Comparison of ENCODE assay signal across 7 cellular contexts in genomic region chr9:134243778-134244467, GRCh38.
DNase-seq lines count a peak whose midpoint lies in the region; ATAC-seq and TF ChIP-seq lines count a peak whose summit lies in the region.

No MANE protein-coding gene starts in this region.

- no peak overlapping the region for H3K4me2 ChIP-seq in GM23248 (ENCODE audit: unreplicated experiment)

- no peak overlapping the region for H3K27ac ChIP-seq in GM23248
- H3K27ac ChIP-seq in heart left ventricle: no peak overlapping the region
- no peak overlapping the region for H3K27ac ChIP-seq in WERI-Rb-1

- H4K20me1 ChIP-seq in GM23248 (ENCODE audit: insufficient read depth): no peaks in the 10 kb centered on the region

- no peaks in the 10 kb centered on the region for H3K79me2 ChIP-seq in GM23248 (ENCODE audit: insufficient read depth)

- intact Hi-C loops in heart left ventricle (cut with DNase I): no loop called here

- no peaks in the 10 kb centered on the region for H3F3A ChIP-seq in GM23248 (ENCODE audit: insufficient read depth)

- no peaks in the 10 kb centered on the region for H3K36me3 ChIP-seq in GM23248 (ENCODE audit: low read depth)
- H3K36me3 ChIP-seq in heart left ventricle: no peaks in the 10 kb centered on the region
- H3K36me3 ChIP-seq in WERI-Rb-1: no peaks in the 10 kb centered on the region

- ATAC-seq in heart left ventricle: peak; percentile 14 to 74 (median 54)

- in situ Hi-C loops in GM23248 (cut with MboI): no loop called here

- H3K9me2 ChIP-seq in GM23248 (ENCODE audit: insufficient read depth): no peaks in the 10 kb centered on the region

- H2AFZ ChIP-seq in GM23248: no peak overlapping the region

- TF ChIP-seq CTCF in heart left ventricle (IDR thresholded peaks at IDR 0.05) (no peak), WERI-Rb-1 (IDR thresholded peaks at IDR 0.05; ENCODE audit: low read depth, low read length) (no peak)

- H3K9me3 ChIP-seq in GM23248 (ENCODE audit: low read depth) (peaks cover 3% of the 10 kb centered on the region), heart left ventricle (peaks cover 0 to 21% (median 11%) of the 10 kb centered on the region in 12 donors), WERI-Rb-1 (ENCODE audit: severe bottlenecking) (no peaks in the 10 kb centered on the region)

- H3K4me1 ChIP-seq in GM23248 (ENCODE audit: insufficient read depth) (no peaks in the 10 kb centered on the region), heart left ventricle (peaks cover 0 to 10% (median 0%) of the 10 kb centered on the region in 12 donors)

- peaks cover 20% of the 10 kb centered on the region for H3K27me3 ChIP-seq in GM23248 (replicated peaks; ENCODE audit: insufficient read depth)
- H3K27me3 ChIP-seq in heart left ventricle: peaks cover 0 to 40% (median 8%) of the 10 kb centered on the region in 9 donors
- H3K27me3 ChIP-seq in WERI-Rb-1 (ENCODE audit: insufficient read depth, low read depth, severe bottlenecking): no peaks in the 10 kb centered on the region

- 8 to 12% methylated on average over 14 of the region's 14 CpGs for WGBS in GM23248 (ENCODE audit: low coverage in 1 of 2, low lambda C conversion rate in 2 of 2, missing lambda C conversion rate in 2 of 2), 2 experiments
- 57 to 63% (median 61%) methylated on average over 14 of the region's 14 CpGs for WGBS in heart left ventricle, 4 donors

- no peak overlapping the region for H3K4me3 ChIP-seq in GM23248
- no peak overlapping the region for H3K4me3 ChIP-seq in heart left ventricle
- H3K4me3 ChIP-seq in WERI-Rb-1 (ENCODE audit: low read depth, low read length): no peak overlapping the region

- DNase-seq in GM23248 (peak; percentile 55), UCSD-AML1 (lab: John Stamatoyannopoulos, UW; ENCODE audit: unreplicated experiment) (peak; percentile 31), heart left ventricle (peak in 2 of 5 donors; percentile 47 to 58), WERI-Rb-1 (no peak), NCI-H748 (lab: John Stamatoyannopoulos, UW; ENCODE audit: unreplicated experiment) (no peak), NCI-H446 treated with DMSO at 0.1 percent for 48 hours (lab: John Stamatoyannopoulos, UW) (no peak)
- DNase-seq in stimulated activated CD8-positive, alpha-beta memory T cell treated with anti-CD3 and anti-CD28 coated beads, Interleukin-7, amount 100 ng/mL, for 4 hours (ENCODE audit: low read depth in 2 of 2): peak; percentile 3 to 16

- H3K9ac ChIP-seq in GM23248: no peak overlapping the region

- TF ChIP-seq POLR2A in heart left ventricle (IDR thresholded peaks at IDR 0.05): no peak

Comparison
In these comparisons a context has a peak if more than half of its experiments do, and no peak if none do; other contexts are left out.
1. DNase-seq: peak in GM23248 (single experiment), UCSD-AML1 (single experiment) and stimulated activated CD8-positive, alpha-beta memory T cell treated with anti-CD3 and anti-CD28 coated beads, Interleukin-7, amount 100 ng/mL, for 4 hours (2 of 2); none in WERI-Rb-1 (single experiment), NCI-H748 (single experiment) and NCI-H446 treated with DMSO at 0.1 percent for 48 hours (single experiment).